Comparison of ENCODE assay signal across 8 cellular contexts in genomic region chr14:64503184-64503433, GRCh38. TPM values are rescaled to one million over a fixed set of nuclear protein-coding genes. Genes with fewer than 3 reads are reported as not detected.
DNase-seq lines count a peak whose midpoint lies in the region; ATAC-seq and TF ChIP-seq lines count a peak whose summit lies in the region.

No MANE protein-coding gene starts in this region.

- H3K4me3 ChIP-seq in A673 (ENCODE audit: low read depth, low read length, poor library complexity, severe bottlenecking) (peak overlapping the region; percentile 87), GM23338 (peak overlapping the region; percentile 76), testis (peak overlapping the region; percentile 73 to 93)

- H3K4me2 ChIP-seq in GM23338 = peak overlapping the region; percentile 86

- no peaks in the 10 kb centered on the region for H3K9me2 ChIP-seq in GM23338 (ENCODE audit: insufficient read depth)

- 0 out of 2 replicates have a peak, but pooled peaks cover 4% of the 10 kb centered on the region for H4K20me1 ChIP-seq in GM23338 (replicated peaks; ENCODE audit: insufficient read depth)

- intact Hi-C loops in A673 (cut with micrococcal nuclease; ENCODE audit: unreplicated experiment) = no loop called here
- intact Hi-C loops in testis (cut with DNase I; ENCODE audit: low total_unique reads) = no loop called here

- DNase-seq in A673 (ENCODE audit: low spot score) (no peak), GM23338 (ENCODE audit: low spot score) (peak; percentile 22), immature natural killer cell (no peak), testis (no peak), NOMO-1 treated with DMSO at 0.1 percent for 48 hours (lab: John Stamatoyannopoulos, UW; ENCODE audit: unreplicated experiment) (no peak), NCI-H2029 treated with DMSO at 0.1 percent for 48 hours (lab: John Stamatoyannopoulos, UW) (no peak), NAMALWA (ENCODE audit: low spot score) (no peak)
- DNase-seq in activated naive CD8-positive, alpha-beta T cell treated with anti-CD3 and anti-CD28 coated beads, Interleukin-2, amount 10 ng/mL, durations not matched to agents 7 days and 5 days = no peak

- TF ChIP-seq CTCF in A673 (conservative IDR thresholded peaks at IDR 0.05; ENCODE audit: low read depth, low read length) (no peak), GM23338 (conservative IDR thresholded peaks at IDR 0.05; ENCODE audit: low read depth in 2 of 2) (no peak), testis (IDR thresholded peaks at IDR 0.05) (no peak)

- peak overlapping the region; percentile 100 for H3K27ac ChIP-seq in A673 (ENCODE audit: low read depth, low read length, poor library complexity, severe bottlenecking)
- H3K27ac ChIP-seq in GM23338 (ENCODE audit: low read depth) = peak overlapping the region; percentile 88
- peak overlapping the region; percentile 99 to 100 for H3K27ac ChIP-seq in testis

- H3K27ac Mint-ChIP-seq in GM23338 (peak overlapping the region; percentile 91), immature natural killer cell (peak overlapping the region; percentile 99 to 100 (median 99))
- peak overlapping the region; percentile 98 for H3K27ac Mint-ChIP-seq in activated naive CD8-positive, alpha-beta T cell treated with anti-CD3 and anti-CD28 coated beads, Interleukin-2, amount 10 ng/mL, durations not matched to agents 7 days and 5 days

- no peak for TF ChIP-seq POLR2A in testis (IDR thresholded peaks at IDR 0.05)

- CTCF ChIA-PET in A673 (lab: Charles Lee) = no interaction called here

- WGBS in testis, 2 donors = 0% methylated on average over 9 to 17 of the region's 21 CpGs

- peaks cover 31% of the 10 kb centered on the region for H3K4me1 ChIP-seq in A673 (ENCODE audit: insufficient read depth, low read length, poor library complexity, severe bottlenecking)
- peaks cover 35% of the 10 kb centered on the region for H3K4me1 ChIP-seq in GM23338 (ENCODE audit: insufficient read depth)
- peaks cover 39% of the 10 kb centered on the region for H3K4me1 ChIP-seq in testis

- H3K27me3 Mint-ChIP-seq in GM23338 (ENCODE audit: insufficient read depth, low read depth, poor library complexity) (peaks cover 11% of the 10 kb centered on the region), immature natural killer cell (ENCODE audit: low read depth in 3 of 3) (peaks cover 13 to 28% (median 28%) of the 10 kb centered on the region in 3 donors)
- H3K27me3 Mint-ChIP-seq in activated naive CD8-positive, alpha-beta T cell treated with anti-CD3 and anti-CD28 coated beads, Interleukin-2, amount 10 ng/mL, durations not matched to agents 7 days and 5 days = no peaks in the 10 kb centered on the region

- H3F3A ChIP-seq in GM23338 (replicated peaks; ENCODE audit: low read depth) = peaks cover 8% of the 10 kb centered on the region; the same call in 1 of the 2 replicates

- BruUV-seq in A673 (replicated peaks; lab: Mats Ljungman, UMichigan) = no TSS peak

- H3K4me1 Mint-ChIP-seq in GM23338 = peaks cover 40% of the 10 kb centered on the region
- H3K4me1 Mint-ChIP-seq in activated naive CD8-positive, alpha-beta T cell treated with anti-CD3 and anti-CD28 coated beads, Interleukin-2, amount 10 ng/mL, durations not matched to agents 7 days and 5 days = peaks cover 32% of the 10 kb centered on the region
- H3K4me1 Mint-ChIP-seq in immature natural killer cell = peaks cover 68 to 73% of the 10 kb centered on the region in 2 donors

- H3K4me3 Mint-ChIP-seq in GM23338 = peak overlapping the region; percentile 94
- peak overlapping the region; percentile 95 for H3K4me3 Mint-ChIP-seq in activated naive CD8-positive, alpha-beta T cell treated with anti-CD3 and anti-CD28 coated beads, Interleukin-2, amount 10 ng/mL, durations not matched to agents 7 days and 5 days
- H3K4me3 Mint-ChIP-seq in immature natural killer cell = peak overlapping the region; percentile 96 to 100 (median 99)

- no peaks in the 10 kb centered on the region for H3K27me3 ChIP-seq in A673 (replicated peaks; ENCODE audit: insufficient read depth, low read depth, low read length, poor library complexity)
- no peaks in the 10 kb centered on the region for H3K27me3 ChIP-seq in GM23338 (ENCODE audit: insufficient read depth)
- H3K27me3 ChIP-seq in testis = no peaks in the 10 kb centered on the region

- ATAC-seq in GM23338 = no peak
- ATAC-seq in activated naive CD8-positive, alpha-beta T cell treated with anti-CD3 and anti-CD28 coated beads, Interleukin-2, amount 10 ng/mL, durations not matched to agents 7 days and 5 days (ENCODE audit: low read depth) = no peak

- H3K9me3 Mint-ChIP-seq in GM23338 = no peaks in the 10 kb centered on the region
- no peaks in the 10 kb centered on the region for H3K9me3 Mint-ChIP-seq in activated naive CD8-positive, alpha-beta T cell treated with anti-CD3 and anti-CD28 coated beads, Interleukin-2, amount 10 ng/mL, durations not matched to agents 7 days and 5 days
- peaks cover 0 to 3% (median 0%) of the 10 kb centered on the region in 6 donors for H3K9me3 Mint-ChIP-seq in immature natural killer cell

- peaks cover 4% of the 10 kb centered on the region for H3K36me3 ChIP-seq in A673 (ENCODE audit: insufficient read depth, low read length, poor library complexity, severe bottlenecking)
- H3K36me3 ChIP-seq in GM23338 (ENCODE audit: insufficient read depth) = no peaks in the 10 kb centered on the region
- no peaks in the 10 kb centered on the region for H3K36me3 ChIP-seq in testis (ENCODE audit: low read depth, missing control alignments)

- H3K9me3 ChIP-seq in A673 (ENCODE audit: low read depth, low read length, poor library complexity, severe bottlenecking) (no peaks in the 10 kb centered on the region), testis (no peaks in the 10 kb centered on the region)

- H2AFZ ChIP-seq in GM23338 = peak overlapping the region; percentile 97

- POLR2A ChIA-PET in A673 (lab: Charles Lee; ENCODE audit: low non-redundant PET) = no interaction called here
- POLR2A ChIA-PET in activated naive CD8-positive, alpha-beta T cell treated with anti-CD3 and anti-CD28 coated beads, Interleukin-2, amount 10 ng/mL, durations not matched to agents 7 days and 5 days (lab: Charles Lee) = interaction anchor here (0.6 to 5.9 kb wide), 9 partner anchors 7 to 861 kb away, joined by 3 to 46 read pairs (median 3); partner anchors contain the start of genes HSPA2, MTHFD1 and WDR89

- peaks cover 73% of the 10 kb centered on the region for H3K79me2 ChIP-seq in GM23338 (replicated peaks; ENCODE audit: insufficient read depth)

- H3K36me3 Mint-ChIP-seq in GM23338 (ENCODE audit: low read depth) = peaks cover 15% of the 10 kb centered on the region
- H3K36me3 Mint-ChIP-seq in activated naive CD8-positive, alpha-beta T cell treated with anti-CD3 and anti-CD28 coated beads, Interleukin-2, amount 10 ng/mL, durations not matched to agents 7 days and 5 days = peaks cover 21% of the 10 kb centered on the region
- no peaks in the 10 kb centered on the region for H3K36me3 Mint-ChIP-seq in immature natural killer cell

TF ChIP-seq in GM23338, 12 proteins besides CTCF, POLR2A, EP300 and RAD21 (continues in another document):
- TF ChIP-seq STAT1 (IDR thresholded peaks at IDR 0.05; ENCODE audit: unreplicated experiment) = no peak
- no peak for TF ChIP-seq NANOG (IDR thresholded peaks at IDR 0.05; ENCODE audit: borderline replicate concordance)
- TF ChIP-seq EZH2 (IDR thresholded peaks at IDR 0.05; ENCODE audit: low read depth, unreplicated experiment) = no peak

RNA-seq across cellular contexts. Expression of gene ZBTB25, which starts 0.5 kb away (rescaled TPM):
- total RNA-seq in A673 (2021) (11.3 and 13.5 TPM in 2 replicates), testis (10 to 100 TPM; 20.6 to 21.3 TPM)
- total RNA-seq in GM23338 (2014; rRNA removed; shearing (Covaris generic)) = 8.0 and 8.9 TPM in 2 replicates
- polyA plus RNA-seq in GM23338 (2016; fragmentation: Nextera tagmentation; extraction: Ambion mirVana) (4.1 and 5.8 TPM in 2 replicates), immature natural killer cell (10 to 100 TPM in 2 of 3 donors, 1 to 10 TPM in 1; 9.9 to 23.1 (median 15.3) TPM), testis (ENCODE audit: insufficient read depth, low read depth, low replicate concordance) (13.3 TPM)
- 10 to 100 TPM; 51.2 to 55.3 TPM for total RNA-seq in activated naive CD8-positive, alpha-beta T cell treated with anti-CD3 and anti-CD28 coated beads, Interleukin-2, amount 10 ng/mL, durations not matched to agents 7 days and 5 days

RNA-seq across cellular contexts. Expression of gene ZBTB1, which starts 1.5 kb away (rescaled TPM):
- 34.3 and 37.7 TPM in 2 replicates for total RNA-seq in A673 (2021)
- total RNA-seq in GM23338 (2014; rRNA removed; shearing (Covaris generic)) = 32.5 and 33.0 TPM in 2 replicates
- polyA plus RNA-seq in GM23338 (2016; fragmentation: Nextera tagmentation; extraction: Ambion mirVana) = 10.3 and 11.2 TPM in 2 replicates
- total RNA-seq in activated naive CD8-positive, alpha-beta T cell treated with anti-CD3 and anti-CD28 coated beads, Interleukin-2, amount 10 ng/mL, durations not matched to agents 7 days and 5 days = 10 to 100 TPM; 84.1 to 86.7 TPM
- 100 to 1,000 TPM in 1 of 3 donors, 10 to 100 TPM in 2; 53.5 to 123 (median 70.9) TPM for polyA plus RNA-seq in immature natural killer cell
- total RNA-seq in testis = 10 to 100 TPM; 33.2 to 34.7 TPM
- 20.8 TPM for polyA plus RNA-seq in testis (ENCODE audit: insufficient read depth, low read depth, low replicate concordance)

RNA-seq across cellular contexts. Expression of gene HSPA2, which starts 37.4 kb away (rescaled TPM):
- total RNA-seq in A673 (2021) (13.8 and 14.3 TPM in 2 replicates), testis (100 to 1,000 TPM; 134 to 160 TPM)
- total RNA-seq in GM23338 (2014; rRNA removed; shearing (Covaris generic)) = 114 and 130 TPM in 2 replicates
- polyA plus RNA-seq in GM23338 (2016; fragmentation: Nextera tagmentation; extraction: Ambion mirVana) (86.1 and 88.5 TPM in 2 replicates), immature natural killer cell (1 to 10 TPM in 1 of 3 donors, under 1 TPM in 2; 0.11 to 1.2 (median 0.73) TPM), testis (ENCODE audit: insufficient read depth, low read depth, low replicate concordance) (389 TPM)
- 1 to 10 TPM; 3.3 to 4.0 TPM for total RNA-seq in activated naive CD8-positive, alpha-beta T cell treated with anti-CD3 and anti-CD28 coated beads, Interleukin-2, amount 10 ng/mL, durations not matched to agents 7 days and 5 days

RNA-seq across cellular contexts. Expression of gene AKAP5, which starts 37.8 kb away (rescaled TPM):
- total RNA-seq in A673 (2021) (2.2 and 2.6 TPM in 2 replicates), testis (under 1 TPM; 0.50 to 0.63 TPM)
- total RNA-seq in GM23338 (2014; rRNA removed; shearing (Covaris generic)) = 3.2 and 3.4 TPM in 2 replicates
- polyA plus RNA-seq in GM23338 (2016; fragmentation: Nextera tagmentation; extraction: Ambion mirVana) (1.0 and 1.2 TPM in 2 replicates), immature natural killer cell (1 to 10 TPM; 1.5 to 5.8 (median 4.2) TPM), testis (ENCODE audit: insufficient read depth, low read depth, low replicate concordance) (0.29 TPM)
- 1 to 10 TPM; 1.7 TPM for total RNA-seq in activated naive CD8-positive, alpha-beta T cell treated with anti-CD3 and anti-CD28 coated beads, Interleukin-2, amount 10 ng/mL, durations not matched to agents 7 days and 5 days

RNA-seq across cellular contexts. Expression of gene PPP1R36, which starts 46.7 kb away (rescaled TPM):
- total RNA-seq in A673 (2021) (0.34 and 0.61 TPM in 2 replicates), testis (10 to 100 TPM; 22.4 to 38.5 TPM)
- 0.42 TPM in 1 of 2 replicates, not detected in the other for total RNA-seq in GM23338 (2014; rRNA removed; shearing (Covaris generic))
- polyA plus RNA-seq in GM23338 (2016; fragmentation: Nextera tagmentation; extraction: Ambion mirVana) (0.45 and 1.4 TPM in 2 replicates), immature natural killer cell (under 1 TPM in 2 of 3 donors, not detected in 1; 0.47 to 0.81 TPM), testis (ENCODE audit: insufficient read depth, low read depth, low replicate concordance) (108 TPM)
- under 1 TPM; 0.28 to 0.69 TPM for total RNA-seq in activated naive CD8-positive, alpha-beta T cell treated with anti-CD3 and anti-CD28 coated beads, Interleukin-2, amount 10 ng/mL, durations not matched to agents 7 days and 5 days
